In genomic region chr15:60910202-60910601, GRCh38 we compare ENCODE assay signal across 8 cellular contexts.
"Had no signal": no experiment of that assay in that cellular context is flagged by ENCODE, and none has a peak within 500 bp of the region (broad histone marks: within the 10 kb centered on the region; RNA-seq: fewer than 3 reads in every experiment).

No MANE protein-coding gene starts in this region.

- FAIRE-seq: G401.6, GM12878, GM12891, GM12892, GM18507, GM19239 had no signal

- DNase-seq: GDM1, GF-D8 had no signal

- H3K4me3 ChIP-seq: GM12878 had no signal

- ATAC-seq: GM12878 had no signal
